In genomic region chr1:31742462-31743212, GRCh38 we compare ENCODE assay signal across 1 cellular context.
TF ChIP-seq lines count a peak whose summit lies in the region.

No MANE protein-coding gene starts in this region.

TF ChIP-seq in HepG2, 621 proteins besides CTCF, POLR2A, EP300 and RAD21:
- TF ChIP-seq NFYB (CRISPR knock-in tag; IDR thresholded peaks at IDR 0.05) (peak; percentile 24; the same call in 1 of the 2 replicates), RFX5 (IDR thresholded peaks at IDR 0.05; ENCODE audit: low read depth, low read length) (0 out of 2 replicates have a peak, but pooled peaks have one; percentile 24), MBD4 (IDR thresholded peaks at IDR 0.05; ENCODE audit: borderline replicate concordance, low read length) (no peak)
